Comparison of ENCODE assay signal across 1 cellular context in the genomic region with DNA sequence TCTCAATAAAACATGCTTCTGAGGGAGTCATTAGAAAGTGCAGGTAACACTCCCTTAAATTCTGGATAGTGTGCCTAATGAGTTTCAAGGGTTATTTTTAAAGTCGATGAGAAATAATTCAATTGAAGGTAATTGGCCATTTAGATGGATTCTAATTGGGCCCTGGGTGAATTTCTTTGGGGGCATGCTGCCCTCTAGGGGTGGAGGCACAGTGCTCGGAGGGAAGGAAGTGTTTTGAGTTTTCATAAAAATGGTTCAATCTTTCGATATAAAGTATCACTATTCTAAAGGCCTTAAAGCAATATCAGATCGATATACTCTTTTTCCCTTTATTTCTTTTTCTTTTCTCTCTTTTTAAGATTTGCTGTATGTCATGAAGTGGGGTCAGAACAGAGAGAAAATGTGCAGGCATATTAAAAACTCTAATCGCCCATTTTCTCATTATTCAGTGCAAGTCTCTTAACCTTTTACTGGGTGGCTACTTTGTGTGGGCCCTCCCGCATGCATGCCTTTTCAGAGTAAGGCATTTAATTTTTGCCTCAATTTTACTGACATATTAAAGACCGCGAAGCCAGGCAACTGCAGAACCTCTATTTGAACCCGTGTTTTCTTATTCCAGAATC.
TF ChIP-seq lines count a peak whose summit lies in the region.

No MANE protein-coding gene starts in this region.

TF ChIP-seq in K562, 482 proteins besides CTCF, POLR2A, EP300 and RAD21:
- TF ChIP-seq, protein P1, sequence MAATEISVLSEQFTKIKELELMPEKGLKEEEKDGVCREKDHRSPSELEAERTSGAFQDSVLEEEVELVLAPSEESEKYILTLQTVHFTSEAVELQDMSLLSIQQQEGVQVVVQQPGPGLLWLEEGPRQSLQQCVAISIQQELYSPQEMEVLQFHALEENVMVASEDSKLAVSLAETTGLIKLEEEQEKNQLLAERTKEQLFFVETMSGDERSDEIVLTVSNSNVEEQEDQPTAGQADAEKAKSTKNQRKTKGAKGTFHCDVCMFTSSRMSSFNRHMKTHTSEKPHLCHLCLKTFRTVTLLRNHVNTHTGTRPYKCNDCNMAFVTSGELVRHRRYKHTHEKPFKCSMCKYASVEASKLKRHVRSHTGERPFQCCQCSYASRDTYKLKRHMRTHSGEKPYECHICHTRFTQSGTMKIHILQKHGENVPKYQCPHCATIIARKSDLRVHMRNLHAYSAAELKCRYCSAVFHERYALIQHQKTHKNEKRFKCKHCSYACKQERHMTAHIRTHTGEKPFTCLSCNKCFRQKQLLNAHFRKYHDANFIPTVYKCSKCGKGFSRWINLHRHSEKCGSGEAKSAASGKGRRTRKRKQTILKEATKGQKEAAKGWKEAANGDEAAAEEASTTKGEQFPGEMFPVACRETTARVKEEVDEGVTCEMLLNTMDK (IDR thresholded peaks at IDR 0.05; ENCODE audit: borderline replicate concordance, insufficient read depth, low read depth, low read length, poor library complexity, severe bottlenecking), result peak; percentile 41
- no peak for TF ChIP-seq ETS2 (tag; IDR thresholded peaks at IDR 0.05; ENCODE audit: borderline replicate concordance, poor library complexity, severe bottlenecking)
